In genomic region chr1:223010552-223011229, GRCh38 we compare ENCODE assay signal across 13 cellular contexts.
DNase-seq lines count a peak whose midpoint lies in the region; ATAC-seq, FAIRE-seq and TF ChIP-seq lines count a peak whose summit lies in the region.
"Had no signal": no experiment of that assay in that cellular context is flagged by ENCODE, and none has a peak within 500 bp of the region (broad histone marks: within the 10 kb centered on the region; RNA-seq: fewer than 3 reads in every experiment).

No MANE protein-coding gene starts in this region.

- DNase-seq in astrocyte (ENCODE audit: low read depth) (peak; percentile 60), kidney tubule cell (ENCODE audit: low spot score) (peak; percentile 21), dorsolateral prefrontal cortex (no peak)
- no peak for DNase-seq in stimulated activated CD4-positive, alpha-beta T cell treated with anti-CD3 and anti-CD28 coated beads, Interleukin-2, amount 100 ng/mL, for 48 hours
- DNase-seq: activated CD4-positive, CD25-positive, alpha-beta regulatory T cell treated with anti-CD3 and anti-CD28 coated beads, Interleukin-2, amount 50 U/mL, for 72 hours; activated T-cell treated with anti-CD3 and anti-CD28 coated beads, Interleukin-2, amount 50 U/mL, for 1 hour; amniotic stem cell; NCI-H774; right cardiac atrium had no signal

- H3K4me1 Mint-ChIP-seq in astrocyte (ENCODE audit: low read depth, unreplicated experiment) = peaks cover 22% of the 10 kb centered on the region

- peak overlapping the region; percentile 45 for H3K4me3 Mint-ChIP-seq in astrocyte (ENCODE audit: unreplicated experiment)

- H3K4me3 ChIP-seq in HUES48 (ENCODE audit: low read depth, low read length) = 0 out of 2 replicates have a peak overlapping the region, but pooled peaks have one; percentile 5
- H3K4me3 ChIP-seq in astrocyte (ENCODE audit: insufficient read depth, low read depth, low read length) = no peak overlapping the region
- no peak overlapping the region for H3K4me3 ChIP-seq in skeletal muscle satellite cell (ENCODE audit: low read length)
- H3K4me3 ChIP-seq in dorsolateral prefrontal cortex = peak overlapping the region in 4 of 59 donors; percentile 4 to 23 (median 8)

- no peak for ATAC-seq in HG02798 (IDR thresholded peaks at IDR 0.05; ENCODE audit: poor library complexity, unreplicated experiment)
- ATAC-seq: right cardiac atrium had no signal

- TF ChIP-seq CTCF in astrocyte (IDR thresholded peaks at IDR 0.05; ENCODE audit: insufficient read depth, low read depth, low read length) (no peak), dorsolateral prefrontal cortex (IDR thresholded peaks at IDR 0.05 in 54 of 56, conservative IDR thresholded peaks at IDR 0.05 in 2 of 56; ENCODE audit: low read depth in 1 of 56, partially characterized antibody in 56 of 56) (no peak)

- H2AFZ ChIP-seq in astrocyte (ENCODE audit: low read depth, low read length) = no peak overlapping the region

- H3K27me3 ChIP-seq in HUES48 (ENCODE audit: control insufficient read depth, insufficient read depth, low read length) (peaks cover 14% of the 10 kb centered on the region; the same call in 1 of the 2 replicates), astrocyte (ENCODE audit: insufficient read depth, low read length) (peaks cover 7% of the 10 kb centered on the region), skeletal muscle satellite cell (ENCODE audit: control insufficient read depth, insufficient read depth, low read length) (no peaks in the 10 kb centered on the region), dorsolateral prefrontal cortex (peaks cover 0 to 42% (median 0%) of the 10 kb centered on the region in 45 donors)

- no peak for FAIRE-seq in astrocyte (lab: Jason Lieb, UNC)
- FAIRE-seq: endothelial cell of umbilical vein had no signal

- no peaks in the 10 kb centered on the region for H3K27me3 Mint-ChIP-seq in astrocyte (ENCODE audit: low read depth, unreplicated experiment)

- no peaks in the 10 kb centered on the region for H3K9me3 ChIP-seq in HUES48 (ENCODE audit: control insufficient read depth, insufficient read depth, low read length)
- no peaks in the 10 kb centered on the region for H3K9me3 ChIP-seq in astrocyte (ENCODE audit: insufficient read depth, low read depth, low read length)
- H3K9me3 ChIP-seq in skeletal muscle satellite cell (replicated peaks; ENCODE audit: low read length) = no peaks in the 10 kb centered on the region

- H3K79me2 ChIP-seq in astrocyte (ENCODE audit: insufficient read depth, low read length) = no peaks in the 10 kb centered on the region

- H4K20me1 ChIP-seq in astrocyte (ENCODE audit: insufficient read depth, low read length) = no peaks in the 10 kb centered on the region

- intact Hi-C loops in dorsolateral prefrontal cortex (cut with DNase I) = no loop called here

- H3K36me3 ChIP-seq in HUES48 (ENCODE audit: control insufficient read depth, insufficient read depth, low read length) (peaks cover 16% of the 10 kb centered on the region), astrocyte (ENCODE audit: insufficient read depth, low read length) (no peaks in the 10 kb centered on the region), skeletal muscle satellite cell (ENCODE audit: insufficient read depth, low read length) (no peaks in the 10 kb centered on the region)

- H3K27ac ChIP-seq in HUES48 (ENCODE audit: low read depth, low read length) (peak overlapping the region; percentile 90), astrocyte (ENCODE audit: low read depth, low read length) (no peak overlapping the region), dorsolateral prefrontal cortex (no peak overlapping the region)

- no peaks in the 10 kb centered on the region for H3K9me3 Mint-ChIP-seq in astrocyte (ENCODE audit: unreplicated experiment)

- peak overlapping the region; percentile 50 for H3K27ac Mint-ChIP-seq in astrocyte (ENCODE audit: unreplicated experiment)

- no peak overlapping the region for H3K9ac ChIP-seq in HUES48 (ENCODE audit: low read depth, low read length)
- no peak overlapping the region for H3K9ac ChIP-seq in astrocyte (ENCODE audit: low read length)
- no peak overlapping the region for H3K9ac ChIP-seq in skeletal muscle satellite cell (ENCODE audit: low read depth, low read length)

- peaks cover 2% of the 10 kb centered on the region for H3K36me3 Mint-ChIP-seq in astrocyte (ENCODE audit: low read depth, unreplicated experiment)

- peaks cover 47% of the 10 kb centered on the region for H3K4me1 ChIP-seq in HUES48 (ENCODE audit: control insufficient read depth, insufficient read depth, low read length)
- no peaks in the 10 kb centered on the region for H3K4me1 ChIP-seq in astrocyte (ENCODE audit: insufficient read depth, low read length)
- peaks cover 9% of the 10 kb centered on the region for H3K4me1 ChIP-seq in skeletal muscle satellite cell (ENCODE audit: control insufficient read depth, insufficient read depth, low read length)

- peak overlapping the region; percentile 56 for H3K4me2 ChIP-seq in astrocyte (ENCODE audit: low read length)
- peak overlapping the region; percentile 5 for H3K4me2 ChIP-seq in skeletal muscle satellite cell (ENCODE audit: low read length)

Comparison
In these comparisons a context has a peak if more than half of its experiments do, and no peak if none do; other contexts are left out.
1. DNase-seq: peak in astrocyte (single experiment) and kidney tubule cell (single experiment); none in stimulated activated CD4-positive, alpha-beta T cell treated with anti-CD3 and anti-CD28 coated beads, Interleukin-2, amount 100 ng/mL, for 48 hours (0 of 2) and dorsolateral prefrontal cortex (0 of 10).